22 cellular contexts compared by ENCODE assay signal in genomic region chr7:44762726-44763522, GRCh38.
"Had no signal": no experiment of that assay in that cellular context is flagged by ENCODE, and none has a peak within 500 bp of the region (broad histone marks: within the 10 kb centered on the region; RNA-seq: fewer than 3 reads in every experiment).

No MANE protein-coding gene starts in this region.

- H3K27ac Mint-ChIP-seq: activated CD4-positive, alpha-beta T cell treated with anti-CD3 and anti-CD28 coated beads for 36 hours; activated CD8-positive, alpha-beta memory T cell treated with anti-CD3 and anti-CD28 coated beads, Interleukin-2, amount 10 ng/mL, durations not matched to agents 7 days and 5 days; activated naive CD4-positive, alpha-beta T cell treated with anti-CD3 and anti-CD28 coated beads for 36 hours; activated T-helper 17 cell treated with anti-CD3 and anti-CD28 coated beads, Interleukin-2, amount 50 U/mL, for 72 hours had no signal

- H3K9me3 ChIP-seq: gastrocnemius medialis, mucosa of descending colon, ovary, spleen, tibial artery had no signal

- H3K4me3 ChIP-seq: gastrocnemius medialis, mucosa of descending colon, ovary, spleen, tibial artery had no signal

- H3K9me3 Mint-ChIP-seq: activated naive CD4-positive, alpha-beta T cell treated with anti-CD3 and anti-CD28 coated beads for 36 hours; activated T-helper 17 cell treated with anti-CD3 and anti-CD28 coated beads, Interleukin-2, amount 50 U/mL, for 72 hours; brain; naive B cell; T-helper 2 cell treated with Interferon-gamma antibody and Interleukin-4, amounts not matched to agents 5 μg/mL and 100 μg/mL, for 36 hours; WTC11 had no signal

- DNase-seq: activated CD4-positive, alpha-beta T cell treated with anti-CD3 and anti-CD28 coated beads for 36 hours; activated CD4-positive, alpha-beta T cell treated with anti-CD3 and anti-CD28 coated beads, Interleukin-2, amount 50 U/mL, for 48 hours; activated CD8-positive, alpha-beta memory T cell treated with anti-CD3 and anti-CD28 coated beads, Interleukin-2, amount 10 ng/mL, durations not matched to agents 7 days and 5 days; activated naive CD4-positive, alpha-beta T cell treated with anti-CD3 and anti-CD28 coated beads for 36 hours; anterior cingulate cortex; caudate nucleus; gastrocnemius medialis; mesenchymal stem cell; mucosa of descending colon; naive B cell; ovary; spleen; stimulated activated CD4-positive, alpha-beta T cell treated with anti-CD3 and anti-CD28 coated beads, Interleukin-4, amount 100 ng/mL, for 4 hours; stimulated activated naive CD4-positive, alpha-beta T cell treated with Interleukin-2 at 50 U/mL for 16 hours; tibial artery had no signal

- H3K4me1 Mint-ChIP-seq: activated T-helper 17 cell treated with anti-CD3 and anti-CD28 coated beads, Interleukin-2, amount 50 U/mL, for 72 hours had no signal

- ATAC-seq: activated CD4-positive, alpha-beta T cell treated with anti-CD3 and anti-CD28 coated beads for 36 hours; activated CD8-positive, alpha-beta memory T cell treated with anti-CD3 and anti-CD28 coated beads, Interleukin-2, amount 10 ng/mL, durations not matched to agents 7 days and 5 days; activated T-helper 17 cell treated with anti-CD3 and anti-CD28 coated beads, Interleukin-2, amount 50 U/mL, for 72 hours; gastrocnemius medialis; mucosa of descending colon; sciatic nerve; WTC11 had no signal

- H3K27me3 ChIP-seq: gastrocnemius medialis, ovary, spleen, tibial artery had no signal

- FAIRE-seq: endometrium, TTC549 had no signal

- H3K4me3 Mint-ChIP-seq: activated CD4-positive, alpha-beta T cell treated with anti-CD3 and anti-CD28 coated beads for 36 hours; activated CD8-positive, alpha-beta memory T cell treated with anti-CD3 and anti-CD28 coated beads, Interleukin-2, amount 10 ng/mL, durations not matched to agents 7 days and 5 days; activated naive CD4-positive, alpha-beta T cell treated with anti-CD3 and anti-CD28 coated beads for 36 hours; activated T-helper 17 cell treated with anti-CD3 and anti-CD28 coated beads, Interleukin-2, amount 50 U/mL, for 72 hours; brain; T-helper 2 cell treated with Interferon-gamma antibody and Interleukin-4, amounts not matched to agents 5 μg/mL and 100 μg/mL, for 36 hours; WTC11 had no signal

- H3K27me3 Mint-ChIP-seq: activated CD4-positive, alpha-beta T cell treated with anti-CD3 and anti-CD28 coated beads for 36 hours; activated CD8-positive, alpha-beta memory T cell treated with anti-CD3 and anti-CD28 coated beads, Interleukin-2, amount 10 ng/mL, durations not matched to agents 7 days and 5 days; activated T-helper 17 cell treated with anti-CD3 and anti-CD28 coated beads, Interleukin-2, amount 50 U/mL, for 72 hours; naive B cell had no signal

- H3K27ac ChIP-seq: ovary, spleen, tibial artery had no signal

- H3K36me3 ChIP-seq: ovary had no signal
